ENCODE assay signal across 8 cellular contexts in the genomic region with DNA sequence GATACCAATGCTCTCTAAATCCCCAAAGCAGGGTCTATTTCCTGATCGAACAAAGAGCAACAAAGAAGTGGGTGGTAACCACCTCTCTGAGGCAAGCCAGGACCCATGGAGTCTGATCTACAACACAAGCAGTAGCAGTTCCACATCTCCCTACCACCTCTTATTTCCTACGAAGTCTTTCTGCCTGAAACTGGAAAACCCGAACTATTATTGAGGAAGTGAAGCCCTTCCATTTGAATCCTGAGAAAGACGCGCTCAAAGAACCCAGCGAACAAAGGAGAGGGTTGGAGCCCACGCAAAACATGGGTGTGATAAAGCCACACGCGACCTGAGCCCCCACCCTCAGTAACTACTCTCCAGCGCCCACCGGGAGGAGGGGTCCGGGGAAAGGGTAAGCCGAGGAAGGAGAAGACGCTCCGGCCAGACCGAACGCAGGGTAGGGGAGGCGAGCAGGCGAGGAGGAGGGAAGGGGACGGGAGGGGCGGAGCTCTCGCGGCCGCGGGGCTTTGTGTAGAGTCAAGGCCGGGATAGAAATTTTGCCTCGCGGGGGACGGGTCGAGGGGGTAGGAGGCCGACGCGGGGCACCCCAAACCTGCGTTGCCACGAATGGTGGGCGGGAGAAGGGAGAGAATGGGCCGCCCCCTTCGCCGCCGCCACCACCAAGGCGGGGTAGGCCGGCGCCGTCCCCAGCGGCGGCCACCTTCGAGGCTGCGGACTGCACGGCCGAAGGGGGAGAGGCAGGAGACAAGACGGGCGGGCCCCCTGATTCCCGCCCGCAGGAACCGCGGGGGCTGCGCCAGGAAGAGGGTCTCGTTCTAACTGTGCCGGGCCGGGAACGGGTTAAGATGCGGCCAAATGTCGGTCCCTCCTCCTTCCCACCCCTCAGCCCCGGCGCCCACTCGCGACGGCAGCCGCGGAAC. TPM values are rescaled to one million over a fixed set of nuclear protein-coding genes. Genes with fewer than 3 reads are reported as not detected.
A peak's percentile ranks its signal among the peaks of the same experiment; 100 is the strongest.
DNase-seq lines count a peak whose midpoint lies in the region; ATAC-seq and TF ChIP-seq lines count a peak whose summit lies in the region.

No MANE protein-coding gene starts in this region.

- no peaks in the 10 kb centered on the region for H3K9me2 ChIP-seq in PC-3 (replicated peaks; ENCODE audit: low read length)

- no peaks in the 10 kb centered on the region for H3F3A ChIP-seq in PC-3 (ENCODE audit: low read length, unreplicated experiment)

- H3K4me3 Mint-ChIP-seq in nephron progenitor cell, result peak overlapping the region; percentile 96

- CTCF ChIA-PET in PC-3 (lab: Charles Lee), result no interaction called here

- peak overlapping the region; percentile 99 for H3K27ac Mint-ChIP-seq in nephron progenitor cell

- intact Hi-C loops in PC-3 (cut with micrococcal nuclease), result no loop called here
- intact Hi-C loops in stomach (cut with DNase I; ENCODE audit: low total_unique reads), result no loop called here

- H3K9me3 ChIP-seq in PC-3 (ENCODE audit: low read length), result no peaks in the 10 kb centered on the region
- H3K9me3 ChIP-seq in stomach, result no peaks in the 10 kb centered on the region

- H3K9ac ChIP-seq in PC-3 (ENCODE audit: low read length), result peak overlapping the region; percentile 91

- peaks cover 9% of the 10 kb centered on the region for H3K4me1 ChIP-seq in PC-3 (ENCODE audit: insufficient read depth, low read length)
- H3K4me1 ChIP-seq in stomach, result peaks cover 16 to 53% (median 37%) of the 10 kb centered on the region in 4 donors

- H4K20me1 ChIP-seq in PC-3 (ENCODE audit: low read length), result peaks cover 36% of the 10 kb centered on the region

- H3K4me3 ChIP-seq in PC-3 (ENCODE audit: low read length) (peak overlapping the region; percentile 99), fibroblast of villous mesenchyme (ENCODE audit: low read depth, low read length) (peak overlapping the region; percentile 98), stomach (peak overlapping the region; percentile 91 to 98 (median 94))

- 0 to 1% (median 0%) methylated on average over 41 to 69 of the region's 70 CpGs for WGBS in stomach, 5 donors

- H3K36me3 ChIP-seq in PC-3 (ENCODE audit: low read depth, low read length) (no peaks in the 10 kb centered on the region), stomach (no peaks in the 10 kb centered on the region)

- DNase-seq in C1 segment of cervical spinal cord (lab: John Stamatoyannopoulos, UW), result peak in 12 of 14 donors; percentile 18 to 79 (median 48)
- DNase-seq in PC-3, result peak; percentile 14
- peak; percentile 28 for DNase-seq in activated effector memory CD4-positive, alpha-beta T cell treated with Interleukin-2 at 50 U/mL for 16 hours
- DNase-seq in fibroblast of villous mesenchyme (ENCODE audit: low read depth), result peak; percentile 43
- DNase-seq in nephron progenitor cell, result peak; percentile 65
- DNase-seq in stomach, result peak; percentile 61

- peaks cover 2% of the 10 kb centered on the region for H3K27me3 Mint-ChIP-seq in nephron progenitor cell (ENCODE audit: low read depth, poor library complexity)

- TF ChIP-seq CTCF in PC-3 (conservative IDR thresholded peaks at IDR 0.05; ENCODE audit: low read depth, low read length) (no peak), fibroblast of villous mesenchyme (IDR thresholded peaks at IDR 0.05; ENCODE audit: insufficient read depth, low read depth, low read length) (no peak), nephron progenitor cell (IDR thresholded peaks at IDR 0.05) (no peak), stomach (IDR thresholded peaks at IDR 0.05) (no peak)

- H3K27me3 ChIP-seq in PC-3 (ENCODE audit: low read length), result no peaks in the 10 kb centered on the region
- no peaks in the 10 kb centered on the region for H3K27me3 ChIP-seq in stomach

- TF ChIP-seq POLR2A in stomach (IDR thresholded peaks at IDR 0.05), result no peak

- H3K27ac ChIP-seq in PC-3 (ENCODE audit: low read length) (peak overlapping the region; percentile 56), stomach (peak overlapping the region; percentile 93 to 96 (median 94))

- POLR2A ChIA-PET in PC-3 (lab: Charles Lee; ENCODE audit: unreplicated experiment), result no interaction called here

- H3K9me3 Mint-ChIP-seq in nephron progenitor cell, result peaks cover 27% of the 10 kb centered on the region

- no peak for TF ChIP-seq EP300 in stomach (IDR thresholded peaks at IDR 0.05)

- H2AFZ ChIP-seq in PC-3 (ENCODE audit: low read length), result peak overlapping the region; percentile 97

- peaks cover 39% of the 10 kb centered on the region for H3K36me3 Mint-ChIP-seq in nephron progenitor cell (ENCODE audit: low read depth)

- no TSS peak for BruUV-seq in PC-3 (replicated peaks; lab: Mats Ljungman, UMichigan)

- ATAC-seq in GM19328 (IDR thresholded peaks at IDR 0.05; ENCODE audit: unreplicated experiment), result peak; percentile 27
- peak; percentile 36 for ATAC-seq in HG03439 (IDR thresholded peaks at IDR 0.05; ENCODE audit: unreplicated experiment)
- ATAC-seq in PC-3, result peak; percentile 46

- H3K79me2 ChIP-seq in PC-3 (ENCODE audit: low read length), result peaks cover 59% of the 10 kb centered on the region

- H3K4me2 ChIP-seq in PC-3 (ENCODE audit: low read length), result peak overlapping the region; percentile 94

- H3K4me1 Mint-ChIP-seq in nephron progenitor cell, result peaks cover 30% of the 10 kb centered on the region

RNA-seq across cellular contexts. Expression of a gene that starts 0.8 kb away (rescaled TPM):
- total RNA-seq in PC-3 (2014; rRNA removed) (55.3 and 66.1 TPM in 2 replicates), fibroblast of villous mesenchyme (59.9 and 86.8 TPM in 2 replicates), stomach (100 to 1,000 TPM in 1 of 5 donors, 10 to 100 TPM in 4; 11.0 to 106 (median 65.6) TPM)
- 10 to 100 TPM; 53.4 to 61.3 (median 53.5) TPM for polyA plus RNA-seq in stomach

Comparison
In these comparisons a context has a peak if more than half of its experiments do, and no peak if none do; other contexts are left out.
1. Peak in every context shown above with its lines: DNase-seq, ATAC-seq, H3K4me3 ChIP-seq and H3K27ac ChIP-seq.
2. DNase-seq: peak in every context shown above with its lines; median percentile 65 in nephron progenitor cell; 61 in stomach; 48 in C1 segment of cervical spinal cord; 43 in fibroblast of villous mesenchyme; 28 in activated effector memory CD4-positive, alpha-beta T cell treated with Interleukin-2 at 50 U/mL for 16 hours; 14 in PC-3.